ENCODE assay signal across 8 cellular contexts in the genomic region with DNA sequence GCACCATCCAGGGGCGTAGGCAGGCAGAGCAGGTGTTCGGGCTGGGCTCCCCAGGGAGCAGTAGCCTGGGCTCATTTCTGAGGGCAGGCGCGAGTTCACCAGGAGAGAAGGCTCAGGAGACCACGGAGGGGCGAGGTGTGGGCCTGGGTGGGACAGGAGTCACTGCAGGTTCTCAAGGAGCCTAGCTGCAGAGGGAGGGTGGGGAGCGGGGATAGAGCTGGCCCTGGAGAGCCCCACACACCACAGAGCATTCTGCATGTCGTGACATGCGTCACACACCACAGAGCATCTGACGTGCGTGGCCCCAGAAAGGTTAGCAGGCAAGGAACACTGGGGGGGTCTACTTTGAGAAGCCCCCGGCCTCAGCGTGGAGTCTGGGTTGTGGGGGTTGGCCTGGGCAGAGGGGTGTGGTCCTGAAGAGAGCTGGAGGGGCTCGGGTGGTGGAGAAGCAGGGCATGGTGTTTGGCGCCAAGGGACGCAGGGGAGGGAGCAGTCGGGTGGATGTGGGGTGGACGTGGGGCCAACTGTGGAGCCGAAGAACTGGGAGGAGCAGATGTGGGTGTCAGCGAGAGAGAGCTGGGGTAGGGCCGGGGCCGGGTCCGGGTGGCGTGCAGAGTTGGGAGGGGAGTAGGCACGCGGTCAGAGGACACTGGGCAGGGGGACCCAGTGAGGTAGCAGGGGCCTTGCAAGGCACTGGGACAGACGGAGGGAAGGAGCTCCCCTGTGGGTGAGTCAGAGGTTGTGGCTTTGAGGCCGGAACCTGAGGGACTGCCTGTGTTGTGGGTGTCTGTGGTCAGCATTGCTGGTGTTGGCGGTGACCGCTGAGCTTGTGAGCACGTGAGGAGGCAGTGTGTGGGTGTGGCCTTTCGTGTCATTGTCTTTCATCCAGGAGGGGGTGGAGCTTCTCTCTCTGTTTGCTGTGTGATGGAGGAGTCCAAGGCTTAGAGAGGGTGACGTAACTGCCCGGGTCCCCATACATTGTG. TPM values are rescaled to one million over a fixed set of nuclear protein-coding genes. Genes with fewer than 3 reads are reported as not detected.
A peak's percentile ranks its signal among the peaks of the same experiment; 100 is the strongest.
DNase-seq lines count a peak whose midpoint lies in the region; ATAC-seq and TF ChIP-seq lines count a peak whose summit lies in the region.

No MANE protein-coding gene starts in this region.

- no peaks in the 10 kb centered on the region for H3K9me3 ChIP-seq in mucosa of descending colon

- no peak for TF ChIP-seq CTCF in HL-60 (IDR thresholded peaks at IDR 0.05; ENCODE audit: insufficient read depth, low read length)
- TF ChIP-seq CTCF in mucosa of descending colon (IDR thresholded peaks at IDR 0.05), result no peak

- DNase-seq in GM04503 (ENCODE audit: low read depth), result peak; percentile 50
- DNase-seq in HL-60 (ENCODE audit: low read depth in 1 of 2, low spot score in 1 of 2), result peak; percentile 81 to 90
- DNase-seq in activated T-cell treated with anti-CD3 and anti-CD28 coated beads, Interleukin-2, amount 50 U/mL, for 48 hours, result peak; percentile 70 to 71
- no peak for DNase-seq in mucosa of descending colon
- no peak for DNase-seq in NCI-H526 treated with DMSO at 0.1 percent for 48 hours (lab: John Stamatoyannopoulos, UW)
- no peak for DNase-seq in SIG-M5 treated with dmso at 0.1 percent for 504 hours (lab: John Stamatoyannopoulos, UW; ENCODE audit: unreplicated experiment)
- no peak for DNase-seq in hippocampal formation (lab: John Stamatoyannopoulos, UW)

- intact Hi-C loops in mucosa of descending colon (cut with DNase I, micrococcal nuclease), result no loop called here

- H3K36me3 ChIP-seq in mucosa of descending colon (ENCODE audit: low read depth), result peaks cover 5% of the 10 kb centered on the region

- H3K27ac ChIP-seq in HL-60 (replicated peaks), result no peak overlapping the region

- H3K27me3 ChIP-seq in HL-60 (ENCODE audit: insufficient read depth, poor library complexity, severe bottlenecking), result peaks cover 33% of the 10 kb centered on the region

- no peaks in the 10 kb centered on the region for H3K4me1 ChIP-seq in mucosa of descending colon (ENCODE audit: low read depth)

- H3K4me3 ChIP-seq in HL-60 (replicated peaks; ENCODE audit: insufficient read depth, low read length), result no peak overlapping the region
- no peak overlapping the region for H3K4me3 ChIP-seq in mucosa of descending colon

- peak; percentile 28 for ATAC-seq in mucosa of descending colon
- no peak for ATAC-seq in GM18870 (IDR thresholded peaks at IDR 0.05; ENCODE audit: unreplicated experiment)

RNA-seq across cellular contexts. Expression of gene CTTN, which starts 25.5 kb away (rescaled TPM):
- 100 to 1,000 TPM; 223 to 314 (median 280) TPM for total RNA-seq in mucosa of descending colon

Comparison
In these comparisons a context has a peak if more than half of its experiments do, and no peak if none do; other contexts are left out.
1. DNase-seq: peak in GM04503 (single experiment), HL-60 (2 of 2) and activated T-cell treated with anti-CD3 and anti-CD28 coated beads, Interleukin-2, amount 50 U/mL, for 48 hours (2 of 2); none in mucosa of descending colon (0 of 3), NCI-H526 treated with DMSO at 0.1 percent for 48 hours (single experiment), SIG-M5 treated with dmso at 0.1 percent for 504 hours (single experiment) and hippocampal formation (0 of 2).